In genomic region chr1:149844096-149844495, GRCh38 we compare ENCODE assay signal across 8 cellular contexts. TPM values are rescaled to one million over a fixed set of nuclear protein-coding genes. Genes with fewer than 3 reads are reported as not detected.
DNase-seq lines count a peak whose midpoint lies in the region; ATAC-seq and TF ChIP-seq lines count a peak whose summit lies in the region.

No MANE protein-coding gene starts in this region.

- H3K36me3 ChIP-seq in right atrium auricular region: no peaks in the 10 kb centered on the region
- peaks cover 0 to 28% (median 2%) of the 10 kb centered on the region in 6 donors for H3K36me3 ChIP-seq in spleen

- H3K27me3 ChIP-seq in right atrium auricular region (no peaks in the 10 kb centered on the region), spleen (replicated peaks in 1 of 7) (no peaks in the 10 kb centered on the region)

- WGBS in spleen, 5 donors: 24 to 40% (median 34%) methylated on average over 3 of the region's 3 CpGs

- peak overlapping the region in 1 of 2 donors; percentile 56 for H3K4me3 ChIP-seq in right atrium auricular region
- H3K4me3 ChIP-seq in spleen: peak overlapping the region; percentile 35 to 70 (median 44)

- H3K4me1 ChIP-seq in right atrium auricular region (peaks cover 0 to 36% of the 10 kb centered on the region in 2 donors), spleen (peaks cover 46 to 58% (median 54%) of the 10 kb centered on the region in 6 donors)

- TF ChIP-seq POLR2A in spleen (IDR thresholded peaks at IDR 0.05): no peak

- no peak for ATAC-seq in left ventricle myocardium superior
- ATAC-seq in left colon: no peak
- no peak for ATAC-seq in HG02970 (IDR thresholded peaks at IDR 0.05; ENCODE audit: low FRiP score, unreplicated experiment)

- no peaks in the 10 kb centered on the region for H3K9me3 ChIP-seq in right atrium auricular region
- H3K9me3 ChIP-seq in spleen: no peaks in the 10 kb centered on the region

- no peak for TF ChIP-seq CTCF in right atrium auricular region (IDR thresholded peaks at IDR 0.05)
- no peak for TF ChIP-seq CTCF in spleen (IDR thresholded peaks at IDR 0.05 in 8 of 11, conservative IDR thresholded peaks at IDR 0.05 in 3 of 11)

- no peak for DNase-seq in right atrium auricular region (ENCODE audit: low spot score)
- no peak for DNase-seq in left ventricle myocardium superior
- peak; percentile 6 to 12 for DNase-seq in activated CD4-positive, alpha-beta T cell treated with anti-CD3 and anti-CD28 coated beads, Interleukin-2, amount 50 U/mL, for 4 hours
- DNase-seq in glomerular visceral epithelial cell (ENCODE audit: extremely low spot score): peak; percentile 46
- no peak for DNase-seq in spleen
- DNase-seq in left colon: no peak
- DNase-seq in MV-4-11 (lab: John Stamatoyannopoulos, UW): no peak

- H3K27ac ChIP-seq in right atrium auricular region (peak overlapping the region; percentile 72 to 77), spleen (peak overlapping the region; percentile 88 to 96 (median 92))

- intact Hi-C loops in left ventricle myocardium superior (cut with micrococcal nuclease) (no loop called here), spleen (cut with DNase I; ENCODE audit: low total_unique reads) (no loop called here), left colon (cut with DNase I, micrococcal nuclease) (no loop called here)

RNA-seq across cellular contexts. Expression of gene BOLA1, which starts 55.3 kb away (rescaled TPM):
- total RNA-seq in right atrium auricular region (10 to 100 TPM; 26.3 to 28.0 TPM), left ventricle myocardium superior (16.7 TPM), spleen (10 to 100 TPM in 6 of 7 donors, 1 to 10 TPM in 1; 8.3 to 22.6 (median 14.7) TPM), left colon (10 to 100 TPM; 11.0 to 12.6 TPM)
- polyA plus RNA-seq in spleen: 10 to 100 TPM; 27.1 to 34.6 (median 33.9) TPM

Comparison
In these comparisons a context has a peak if more than half of its experiments do, and no peak if none do; other contexts are left out.
1. DNase-seq: peak in activated CD4-positive, alpha-beta T cell treated with anti-CD3 and anti-CD28 coated beads, Interleukin-2, amount 50 U/mL, for 4 hours (2 of 2) and glomerular visceral epithelial cell (single experiment); none in right atrium auricular region (single experiment), left ventricle myocardium superior (single experiment), spleen (single experiment), left colon (0 of 2) and MV-4-11 (single experiment).